Comparison of ENCODE assay signal across 12 cellular contexts in the genomic region with DNA sequence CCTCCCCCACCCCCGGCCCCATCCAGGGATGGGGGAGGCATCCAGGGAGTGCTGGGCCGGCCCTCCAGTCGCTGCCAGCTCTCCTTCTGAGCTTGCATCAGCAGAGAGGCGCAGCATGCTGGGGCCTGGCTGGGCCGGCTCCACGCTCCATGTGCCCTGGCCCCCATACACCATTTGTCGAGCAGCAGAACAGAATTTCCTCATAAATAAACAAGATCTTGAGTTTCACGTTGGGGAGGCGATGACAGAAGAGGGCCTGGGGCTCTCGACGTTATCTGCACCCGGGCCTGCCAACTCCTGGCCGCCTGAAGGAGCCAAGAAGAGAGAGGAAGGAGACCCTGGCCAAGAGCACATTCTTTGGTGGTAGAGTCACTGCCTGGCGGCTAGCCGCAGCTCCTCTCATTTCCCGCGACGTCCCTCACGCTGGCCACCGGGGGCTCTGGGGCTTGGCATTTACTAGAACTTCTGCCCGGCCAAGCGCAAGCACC.
DNase-seq lines count a peak whose midpoint lies in the region; ATAC-seq and TF ChIP-seq lines count a peak whose summit lies in the region.
"Had no signal": no experiment of that assay in that cellular context is flagged by ENCODE, and none has a peak within 500 bp of the region (broad histone marks: within the 10 kb centered on the region; RNA-seq: fewer than 3 reads in every experiment).

No MANE protein-coding gene starts in this region.

- peak; percentile 63 for ATAC-seq in HCT116
- ATAC-seq: activated CD4-positive, CD25-positive, alpha-beta regulatory T cell treated with anti-CD3 and anti-CD28 coated beads, Interleukin-2, amount 50 U/mL, for 24 hours had no signal

- H3K9me2 ChIP-seq in HCT116 (ENCODE audit: insufficient read depth), result no peaks in the 10 kb centered on the region

- intact Hi-C loops in HCT116 (cut with micrococcal nuclease) (no loop called here), dorsolateral prefrontal cortex (cut with DNase I) (no loop called here)

- H3K4me3 ChIP-seq in HCT116 (replicated peaks in 1 of 2; ENCODE audit: low read depth in 1 of 2, low read length in 2 of 2) (no peak overlapping the region), brain microvascular endothelial cell (ENCODE audit: low read depth, low read length) (no peak overlapping the region), skeletal muscle satellite cell (ENCODE audit: low read length) (no peak overlapping the region), dorsolateral prefrontal cortex (no peak overlapping the region)

- POLR2A ChIA-PET in HCT116 (lab: Charles Lee), result interaction anchor here (0.5 kb wide), 1 partner anchor 27 kb away, joined by 3 read pairs; no protein-coding TSS in a partner anchor

- no peak for DNase-seq in HCT116 (ENCODE audit: low read depth, low spot score)
- DNase-seq in brain microvascular endothelial cell, result peak; percentile 70
- peak; percentile 21 for DNase-seq in hepatic stellate cell (ENCODE audit: low spot score)
- DNase-seq in NCI-H1092 treated with DMSO at 0.1 percent for 48 hours (lab: John Stamatoyannopoulos, UW), result no peak
- no peak for DNase-seq in stimulated activated CD4-positive, alpha-beta T cell treated with anti-CD3 and anti-CD28 coated beads, Interleukin-4, amount 100 ng/mL, for 1 hour
- no peak for DNase-seq in dorsolateral prefrontal cortex
- no peak for DNase-seq in RKO (ENCODE audit: low spot score)
- DNase-seq: activated naive CD8-positive, alpha-beta T cell treated with anti-CD3 and anti-CD28 coated beads, Interleukin-2, amount 10 ng/mL, durations not matched to agents 7 days and 5 days; DMS 273 treated with DMSO at 0.1 percent for 48 hours; retina had no signal

- no peak for TF ChIP-seq RAD21 in HCT116 (IDR thresholded peaks at IDR 0.05; ENCODE audit: low read depth)

- H3K4me1 ChIP-seq in HCT116 (ENCODE audit: control insufficient read depth in 1 of 2, insufficient read depth in 2 of 2, low read length in 2 of 2) (peaks cover 9 to 19% of the 10 kb centered on the region in 2 experiments; a peak in 3 of 4 replicates), skeletal muscle satellite cell (ENCODE audit: control insufficient read depth, insufficient read depth, low read length) (peaks cover 20% of the 10 kb centered on the region)

- in situ Hi-C loops in brain microvascular endothelial cell (cut with HindIII; ENCODE audit: low pct_ligation_motif_present, low sequenced_read_pairs), result no loop called here

- H3K79me2 ChIP-seq in HCT116 (ENCODE audit: insufficient read depth, low read length), result no peaks in the 10 kb centered on the region

- TF ChIP-seq CTCF in HCT116 (IDR thresholded peaks at IDR 0.05 in 2 of 3, conservative IDR thresholded peaks at IDR 0.05 in 1 of 3; ENCODE audit: borderline replicate concordance in 1 of 3, insufficient read depth in 1 of 3, low read depth in 2 of 3, low read length in 2 of 3) (0 out of 6 replicates have a peak, but pooled peaks of 1 of the 3 experiments have one; percentile 24), brain microvascular endothelial cell (IDR thresholded peaks at IDR 0.05; ENCODE audit: low read depth, low read length, missing control alignments) (peak; percentile 15), dorsolateral prefrontal cortex (IDR thresholded peaks at IDR 0.05 in 54 of 56, conservative IDR thresholded peaks at IDR 0.05 in 2 of 56; ENCODE audit: low read depth in 1 of 56, partially characterized antibody in 56 of 56) (no peak)

- H3K9me3 ChIP-seq in HCT116 (ENCODE audit: control insufficient read depth in 1 of 2, insufficient read depth in 1 of 2, low read depth in 1 of 2, low read length in 2 of 2) (no peaks in the 10 kb centered on the region), skeletal muscle satellite cell (replicated peaks; ENCODE audit: low read length) (no peaks in the 10 kb centered on the region)

- BruUV-seq in HCT116 (replicated peaks; lab: Mats Ljungman, UMichigan), result no TSS peak

- H4K20me1 ChIP-seq in HCT116 (ENCODE audit: insufficient read depth), result no peaks in the 10 kb centered on the region

- CTCF ChIA-PET in HCT116 (lab: Charles Lee), result interaction anchor here (1.2 kb wide), 1 partner anchor 10 kb away, joined by 5 read pairs; no protein-coding TSS in a partner anchor

- H2AFZ ChIP-seq in HCT116 (ENCODE audit: low read depth, low read length, poor library complexity, severe bottlenecking), result no peak overlapping the region

- H3K27ac ChIP-seq in HCT116 (ENCODE audit: low read depth, low read length) (no peak overlapping the region), brain microvascular endothelial cell (no peak overlapping the region), dorsolateral prefrontal cortex (no peak overlapping the region)

- H3K4me2 ChIP-seq in HCT116 (ENCODE audit: low read length) (peak overlapping the region; percentile 38), skeletal muscle satellite cell (ENCODE audit: low read length) (peak overlapping the region; percentile 53)

- RAD21 ChIA-PET in HCT116 (lab: Charles Lee; ENCODE audit: low non-redundant PET in 1 of 2, low total read pairs in 2 of 2, uncharacterized antibody in 2 of 2, unreplicated experiment in 2 of 2), result no interaction called here

- H3K9ac ChIP-seq in HCT116 (ENCODE audit: low read length), result no peak overlapping the region
- no peak overlapping the region for H3K9ac ChIP-seq in skeletal muscle satellite cell (ENCODE audit: low read depth, low read length)

- H3K27me3 ChIP-seq in HCT116 (ENCODE audit: insufficient read depth, low read length) (no peaks in the 10 kb centered on the region), brain microvascular endothelial cell (replicated peaks) (peaks cover 12% of the 10 kb centered on the region), skeletal muscle satellite cell (ENCODE audit: control insufficient read depth, insufficient read depth, low read length) (peaks cover 18% of the 10 kb centered on the region), dorsolateral prefrontal cortex (peaks cover 0 to 17% (median 0%) of the 10 kb centered on the region in 45 donors)

- H3K36me3 ChIP-seq in HCT116 (ENCODE audit: control insufficient read depth in 1 of 2, insufficient read depth in 2 of 2, low read length in 2 of 2) (no peaks in the 10 kb centered on the region), brain microvascular endothelial cell (replicated peaks) (no peaks in the 10 kb centered on the region), skeletal muscle satellite cell (ENCODE audit: insufficient read depth, low read length) (no peaks in the 10 kb centered on the region)

- TF ChIP-seq POLR2A in HCT116 (IDR thresholded peaks at IDR 0.05; ENCODE audit: borderline replicate concordance, extremely low read depth, insufficient read depth, insufficient read length), result no peak

TF ChIP-seq in HCT116, 20 proteins besides CTCF, POLR2A, EP300 and RAD21:
- TF ChIP-seq CBX3 (IDR thresholded peaks at IDR 0.05; ENCODE audit: low read depth), result peak; percentile 39; the same call in 1 of the 2 replicates
- TF ChIP-seq JUND (IDR thresholded peaks at IDR 0.05), result peak; percentile 51
- TF ChIP-seq FOSL1 (IDR thresholded peaks at IDR 0.05; ENCODE audit: low read depth), result peak; percentile 39; the same call in 1 of the 2 replicates
- TF ChIP-seq SIN3A (IDR thresholded peaks at IDR 0.05; ENCODE audit: low read depth), result no peak

Comparison
In these comparisons a context has a peak if more than half of its experiments do, and no peak if none do; other contexts are left out.
1. DNase-seq: peak in brain microvascular endothelial cell (single experiment) and hepatic stellate cell (single experiment); none in HCT116 (single experiment), NCI-H1092 treated with DMSO at 0.1 percent for 48 hours (single experiment), stimulated activated CD4-positive, alpha-beta T cell treated with anti-CD3 and anti-CD28 coated beads, Interleukin-4, amount 100 ng/mL, for 1 hour (single experiment), dorsolateral prefrontal cortex (0 of 10) and RKO (single experiment).